24 cellular contexts compared by ENCODE assay signal in genomic region chr13:30923423-30923822, GRCh38. TPM values are rescaled to one million over a fixed set of nuclear protein-coding genes. Genes with fewer than 3 reads are reported as not detected.
"Had no signal": no experiment of that assay in that cellular context is flagged by ENCODE, and none has a peak within 500 bp of the region (broad histone marks: within the 10 kb centered on the region; RNA-seq: fewer than 3 reads in every experiment).

No MANE protein-coding gene starts in this region.

- DNase-seq: activated CD4-positive, alpha-beta T cell treated with anti-CD3 and anti-CD28 coated beads for 1 hour; activated CD8-positive, alpha-beta memory T cell treated with anti-CD3 and anti-CD28 coated beads for 24 hours; activated gamma-delta T cell; amniotic stem cell; caudate nucleus; endodermal cell; erythroblast; hippocampal formation; islet precursor cell; left colon; lower lobe of right lung; midbrain; nephron progenitor cell; stimulated activated CD4-positive, alpha-beta T cell treated with anti-CD3 and anti-CD28 coated beads, Interleukin-4, amount 100 ng/mL, for 24 hours; stomach; upper lobe of left lung; WERI-Rb-1 had no signal

- H3K27me3 ChIP-seq: stomach, upper lobe of left lung had no signal

- H3K4me1 ChIP-seq: lower lobe of right lung, stomach, upper lobe of left lung had no signal

- H3K9me3 ChIP-seq: lower lobe of right lung, stomach, upper lobe of left lung had no signal

- FAIRE-seq: colon had no signal

- ATAC-seq: left colon; lower lobe of right lung; stimulated activated effector memory CD8-positive, alpha-beta T cell treated with anti-CD3 and anti-CD28 coated beads, Interleukin-12 subunit alpha, Interleukin-12 subunit beta, amount 100 ng/mL, for 72 hours had no signal

- H3K4me3 Mint-ChIP-seq: activated naive CD4-positive, alpha-beta T cell treated with anti-CD3 and anti-CD28 coated beads, Interleukin-2, amount 50 U/mL, for 24 hours; endodermal cell; nephron progenitor cell; stimulated activated effector memory CD8-positive, alpha-beta T cell treated with anti-CD3 and anti-CD28 coated beads, Interleukin-12 subunit alpha, Interleukin-12 subunit beta, amount 100 ng/mL, for 72 hours had no signal

- H3K9me3 Mint-ChIP-seq: activated naive CD4-positive, alpha-beta T cell treated with anti-CD3 and anti-CD28 coated beads, Interleukin-2, amount 50 U/mL, for 24 hours; endodermal cell; nephron progenitor cell; stimulated activated effector memory CD8-positive, alpha-beta T cell treated with anti-CD3 and anti-CD28 coated beads, Interleukin-12 subunit alpha, Interleukin-12 subunit beta, amount 100 ng/mL, for 72 hours had no signal

- H3K4me3 ChIP-seq: lower lobe of right lung, SK-N-MC, stomach, upper lobe of left lung had no signal

- H3K27ac Mint-ChIP-seq: activated naive CD4-positive, alpha-beta T cell treated with anti-CD3 and anti-CD28 coated beads, Interleukin-2, amount 50 U/mL, for 24 hours; endodermal cell; nephron progenitor cell; stimulated activated effector memory CD8-positive, alpha-beta T cell treated with anti-CD3 and anti-CD28 coated beads, Interleukin-12 subunit alpha, Interleukin-12 subunit beta, amount 100 ng/mL, for 72 hours had no signal

- H3K36me3 ChIP-seq: lower lobe of right lung, stomach, upper lobe of left lung, WERI-Rb-1 had no signal

- H3K27ac ChIP-seq: lower lobe of right lung, SK-N-MC, stomach, upper lobe of left lung, WERI-Rb-1 had no signal

- H3K36me3 Mint-ChIP-seq: activated naive CD4-positive, alpha-beta T cell treated with anti-CD3 and anti-CD28 coated beads, Interleukin-2, amount 50 U/mL, for 24 hours; stimulated activated effector memory CD8-positive, alpha-beta T cell treated with anti-CD3 and anti-CD28 coated beads, Interleukin-12 subunit alpha, Interleukin-12 subunit beta, amount 100 ng/mL, for 72 hours had no signal

RNA-seq across cellular contexts. Expression of gene TEX26, which starts 9.0 kb away (rescaled TPM):
- total RNA-seq: endodermal cell; left colon; osteoblast; pulmonary artery endothelial cell; stomach; T-helper 2 cell treated with Interferon-gamma antibody and Interleukin-4, amounts not matched to agents 100 ng/mL and 5 ng/mL, for 36 hours had no signal

RNA-seq across cellular contexts. Expression of gene MEDAG, which starts 17.4 kb away (rescaled TPM):
- total RNA-seq: T-helper 2 cell treated with Interferon-gamma antibody and Interleukin-4, amounts not matched to agents 100 ng/mL and 5 ng/mL, for 36 hours had no signal
